ENCODE assay signal across 17 cellular contexts in the genomic region with DNA sequence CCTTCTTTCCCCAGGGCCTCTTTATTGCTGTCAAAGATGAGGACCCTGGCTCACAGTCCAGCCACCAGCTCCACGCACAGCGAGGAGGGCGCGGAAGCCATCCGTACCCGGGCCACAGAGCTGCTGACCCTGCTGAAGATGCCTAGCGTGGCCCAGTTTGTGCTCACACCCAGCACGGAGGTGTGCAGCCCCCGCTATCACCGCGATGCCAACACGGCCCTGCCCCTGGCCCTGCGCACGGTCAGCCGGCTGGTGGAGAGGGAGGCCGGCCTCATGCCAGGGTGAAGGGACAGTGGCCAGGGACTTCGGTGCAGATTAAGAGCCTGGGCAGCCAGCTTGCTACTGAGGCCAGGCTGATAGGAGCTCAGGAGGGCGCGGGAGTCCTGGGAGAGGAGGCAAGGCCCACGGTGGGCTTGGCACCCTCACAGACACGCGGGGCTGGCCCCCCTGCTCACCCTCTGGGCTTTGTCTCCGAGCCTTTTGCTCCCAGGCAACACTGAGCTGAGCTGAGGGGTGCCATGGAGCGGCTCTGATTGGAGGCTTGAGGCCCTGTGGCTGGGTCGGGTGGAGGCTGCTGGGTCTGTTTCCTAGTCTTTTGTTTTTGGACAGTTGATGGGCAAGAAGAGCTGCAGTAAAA. TPM values are rescaled to one million over a fixed set of nuclear protein-coding genes. Genes with fewer than 3 reads are reported as not detected.
A peak's percentile ranks its signal among the peaks of the same experiment; 100 is the strongest.
DNase-seq lines count a peak whose midpoint lies in the region; ATAC-seq and TF ChIP-seq lines count a peak whose summit lies in the region.
"Had no signal": no experiment of that assay in that cellular context is flagged by ENCODE, and none has a peak within 500 bp of the region (broad histone marks: within the 10 kb centered on the region; RNA-seq: fewer than 3 reads in every experiment).

No MANE protein-coding gene starts in this region.

- H3K36me3 Mint-ChIP-seq in neural progenitor cell: peaks cover 10% of the 10 kb centered on the region

- H3K4me2 ChIP-seq in neural progenitor cell: no peak overlapping the region

- H3K4me1 ChIP-seq in right cardiac atrium (ENCODE audit: control insufficient read depth, insufficient read depth, low read length): no peaks in the 10 kb centered on the region
- no peaks in the 10 kb centered on the region for H3K4me1 ChIP-seq in lower lobe of right lung
- H3K4me1 ChIP-seq in tibial nerve: peaks cover 0 to 26% (median 3%) of the 10 kb centered on the region in 4 donors
- H3K4me1 ChIP-seq in neural progenitor cell: no peaks in the 10 kb centered on the region
- H3K4me1 ChIP-seq: SJSA1 had no signal

- H3K4me3 Mint-ChIP-seq in neural progenitor cell: no peak overlapping the region
- H3K4me3 Mint-ChIP-seq: CD14-positive monocyte had no signal

- H3K27ac Mint-ChIP-seq in neural progenitor cell: no peak overlapping the region
- H3K27ac Mint-ChIP-seq: activated T-helper 2 cell treated with anti-CD3 and anti-CD28 coated beads, Interferon-gamma antibody, Interleukin-2, Interleukin-4, amounts not matched to agents 10 μg/mL and 5 μg/mL and 100 μg/mL, durations not matched to agents 14 hours and 24 hours and 36 hours had no signal

- H2AFZ ChIP-seq in neural progenitor cell (replicated peaks): no peak overlapping the region

- no peaks in the 10 kb centered on the region for H3K27me3 Mint-ChIP-seq in neural progenitor cell (ENCODE audit: insufficient read depth, low read depth)

- H3K36me3 ChIP-seq in lower lobe of right lung (peaks cover 57% of the 10 kb centered on the region), tibial nerve (peaks cover 5 to 76% (median 18%) of the 10 kb centered on the region in 3 donors), WERI-Rb-1 (peaks cover 48% of the 10 kb centered on the region), neural progenitor cell (no peaks in the 10 kb centered on the region)

- TF ChIP-seq CTCF in dorsolateral prefrontal cortex (IDR thresholded peaks at IDR 0.05 in 54 of 56, conservative IDR thresholded peaks at IDR 0.05 in 2 of 56; ENCODE audit: low read depth in 1 of 56, partially characterized antibody in 56 of 56): no peak
- TF ChIP-seq CTCF in lower lobe of right lung (IDR thresholded peaks at IDR 0.05): no peak
- TF ChIP-seq CTCF in tibial nerve (IDR thresholded peaks at IDR 0.05): no peak
- no peak for TF ChIP-seq CTCF in WERI-Rb-1 (IDR thresholded peaks at IDR 0.05; ENCODE audit: low read depth, low read length)
- TF ChIP-seq CTCF in neural progenitor cell (IDR thresholded peaks at IDR 0.05): no peak

- H3F3A ChIP-seq in neural progenitor cell (ENCODE audit: low read depth): no peaks in the 10 kb centered on the region

- H3K9ac ChIP-seq in neural progenitor cell: no peak overlapping the region

- intact Hi-C loops in right cardiac atrium (cut with DNase I) (loop anchor here in 2 of 4 donors (10.0 kb wide), 2 partner anchors 94 to 294 kb away; a partner anchor contains a TSS), cardiac septum (cut with DNase I) (no loop called here), dorsolateral prefrontal cortex (cut with DNase I) (no loop called here), lower lobe of right lung (cut with DNase I) (no loop called here)

- ATAC-seq in right cardiac atrium (peak; percentile 1 to 2), lower lobe of right lung (no peak)

- no peaks in the 10 kb centered on the region for H3K79me2 ChIP-seq in neural progenitor cell (ENCODE audit: low read depth)

- H3K4me1 Mint-ChIP-seq in neural progenitor cell: peaks cover 11% of the 10 kb centered on the region

- no peaks in the 10 kb centered on the region for H4K20me1 ChIP-seq in neural progenitor cell (ENCODE audit: low read depth)

- H3K4me3 ChIP-seq in right cardiac atrium (ENCODE audit: low read length): no peak overlapping the region
- H3K4me3 ChIP-seq in dorsolateral prefrontal cortex: peak overlapping the region in 6 of 59 donors; percentile 59 to 71 (median 66)
- H3K4me3 ChIP-seq in lower lobe of right lung: no peak overlapping the region
- no peak overlapping the region for H3K4me3 ChIP-seq in tibial nerve
- no peak overlapping the region for H3K4me3 ChIP-seq in WERI-Rb-1 (ENCODE audit: low read depth, low read length)
- H3K4me3 ChIP-seq in neural progenitor cell: no peak overlapping the region
- H3K4me3 ChIP-seq: lung, SJSA1 had no signal

- no peaks in the 10 kb centered on the region for H3K9me3 ChIP-seq in right cardiac atrium (ENCODE audit: control insufficient read depth, low read length)
- H3K9me3 ChIP-seq in lower lobe of right lung: no peaks in the 10 kb centered on the region
- no peaks in the 10 kb centered on the region for H3K9me3 ChIP-seq in tibial nerve
- H3K9me3 ChIP-seq in WERI-Rb-1 (ENCODE audit: severe bottlenecking): no peaks in the 10 kb centered on the region
- no peaks in the 10 kb centered on the region for H3K9me3 ChIP-seq in neural progenitor cell (ENCODE audit: low read depth)
- H3K9me3 ChIP-seq: adrenal gland, Peyer's patch, SJSA1 had no signal

- no peaks in the 10 kb centered on the region for H3K9me3 Mint-ChIP-seq in neural progenitor cell
- H3K9me3 Mint-ChIP-seq: activated T-helper 2 cell treated with anti-CD3 and anti-CD28 coated beads, Interferon-gamma antibody, Interleukin-2, Interleukin-4, amounts not matched to agents 10 μg/mL and 5 μg/mL and 100 μg/mL, durations not matched to agents 14 hours and 24 hours and 36 hours had no signal

- 91% methylated on average over 25 of the region's 25 CpGs for WGBS in right cardiac atrium
- 88 to 89% methylated on average over 19 to 22 of the region's 25 CpGs for WGBS in tibial nerve, 2 donors

- no peak for TF ChIP-seq EP300 in tibial nerve (IDR thresholded peaks at IDR 0.05)

- H3K27me3 ChIP-seq in right cardiac atrium (ENCODE audit: control insufficient read depth, insufficient read depth): no peaks in the 10 kb centered on the region
- no peaks in the 10 kb centered on the region for H3K27me3 ChIP-seq in dorsolateral prefrontal cortex
- no peaks in the 10 kb centered on the region for H3K27me3 ChIP-seq in lower lobe of right lung (ENCODE audit: low read depth)
- H3K27me3 ChIP-seq in tibial nerve: no peaks in the 10 kb centered on the region
- no peaks in the 10 kb centered on the region for H3K27me3 ChIP-seq in WERI-Rb-1 (ENCODE audit: insufficient read depth, low read depth, severe bottlenecking)
- H3K27me3 ChIP-seq in neural progenitor cell: no peaks in the 10 kb centered on the region
- H3K27me3 ChIP-seq: adrenal gland, Peyer's patch, SJSA1 had no signal

- TF ChIP-seq POLR2A in tibial nerve (IDR thresholded peaks at IDR 0.05): no peak

- H3K27ac ChIP-seq in right cardiac atrium (ENCODE audit: low read length): no peak overlapping the region
- peak overlapping the region in 46 of 59 donors; percentile 8 to 89 (median 70) for H3K27ac ChIP-seq in dorsolateral prefrontal cortex
- H3K27ac ChIP-seq in lower lobe of right lung: no peak overlapping the region
- peak overlapping the region in 3 of 4 donors; percentile 2 to 85 (median 25) for H3K27ac ChIP-seq in tibial nerve
- no peak overlapping the region for H3K27ac ChIP-seq in WERI-Rb-1
- H3K27ac ChIP-seq in neural progenitor cell: no peak overlapping the region
- H3K27ac ChIP-seq: HL-60, Peyer's patch, SJSA1 had no signal

- DNase-seq in right cardiac atrium: peak in 2 of 3 donors; percentile 50 to 61
- DNase-seq in cardiac septum (ENCODE audit: low spot score): no peak
- peak in 1 of 10 donors; percentile 53 for DNase-seq in dorsolateral prefrontal cortex
- peak; percentile 43 for DNase-seq in lower lobe of right lung
- DNase-seq in tibial nerve (ENCODE audit: low spot score in 2 of 2): no peak
- no peak for DNase-seq in WERI-Rb-1
- DNase-seq in NCI-H1092 treated with DMSO at 0.1 percent for 48 hours (lab: John Stamatoyannopoulos, UW): no peak
- DNase-seq in neural progenitor cell (ENCODE audit: low spot score): no peak
- DNase-seq: NCI-H510A; NK-92 treated with Interleukin-12 subunit alpha and Interleukin-12 subunit beta, amount 100 ng/mL, for 24 hours had no signal

RNA-seq across cellular contexts. Expression of a gene that starts 15.8 kb away (rescaled TPM):
- total RNA-seq in right cardiac atrium (10 to 100 TPM; 10.5 to 17.3 (median 15.2) TPM), cardiac septum (15.9 TPM), dorsolateral prefrontal cortex (10 to 100 TPM; 24.1 to 55.6 (median 34.6) TPM), lower lobe of right lung (50.4 TPM), tibial nerve (10 to 100 TPM; 26.0 to 61.8 (median 40.7) TPM), neural progenitor cell (ENCODE audit: low replicate concordance) (8.3 and 21.8 TPM in 2 replicates)
- 12.4 TPM for polyA plus RNA-seq in right cardiac atrium

Comparison
In these comparisons a context has a peak if more than half of its experiments do, and no peak if none do; other contexts are left out.
1. DNase-seq: peak in right cardiac atrium (2 of 3) and lower lobe of right lung (single experiment); none in cardiac septum (single experiment), tibial nerve (0 of 2), WERI-Rb-1 (single experiment), NCI-H1092 treated with DMSO at 0.1 percent for 48 hours (single experiment) and neural progenitor cell (single experiment).
2. ATAC-seq: peak in right cardiac atrium (2 of 2); none in lower lobe of right lung (0 of 2).
3. H3K27ac ChIP-seq: peak in dorsolateral prefrontal cortex (46 of 59) and tibial nerve (3 of 4); none in right cardiac atrium (single experiment), lower lobe of right lung (single experiment), WERI-Rb-1 (single experiment) and neural progenitor cell (single experiment).